ENCODE assay signal across 8 cellular contexts in genomic region chr19:12995596-12996541, GRCh38. TPM values are rescaled to one million over a fixed set of nuclear protein-coding genes. Genes with fewer than 3 reads are reported as not detected.
DNase-seq lines count a peak whose midpoint lies in the region; ATAC-seq, FAIRE-seq and TF ChIP-seq lines count a peak whose summit lies in the region.

No MANE protein-coding gene starts in this region.

- TF ChIP-seq CTCF in BJ (IDR thresholded peaks at IDR 0.05; ENCODE audit: insufficient read depth, low read depth, low read length) (no peak), HL-60 (IDR thresholded peaks at IDR 0.05; ENCODE audit: insufficient read depth, low read length) (no peak), K562 (IDR thresholded peaks at IDR 0.05 in 2 of 3, conservative IDR thresholded peaks at IDR 0.05 in 1 of 3; ENCODE audit: insufficient read depth in 2 of 3, low read depth in 1 of 3, low read length in 3 of 3) (0 out of 6 replicates have a peak, but pooled peaks of 1 of the 3 experiments have one; percentile 4)

- in situ Hi-C loops in K562 (cut with MboI): no loop called here

- no peak for TF ChIP-seq RAD21 in K562 (CRISPR knock-in tag; conservative IDR thresholded peaks at IDR 0.05 in 1 of 2, IDR thresholded peaks at IDR 0.05 in 1 of 2)

- peaks cover 5 to 42% of the 10 kb centered on the region in 2 experiments; a peak in 4 of 5 replicates for H3K4me1 ChIP-seq in K562 (replicated peaks in 1 of 2; ENCODE audit: control insufficient read depth in 2 of 2, insufficient read depth in 2 of 2, low read length in 2 of 2)

- peak overlapping the region; percentile 76 to 99 for H3K9ac ChIP-seq in K562 (ENCODE audit: insufficient read depth in 1 of 2, low read depth in 2 of 2, low read length in 2 of 2)

- DNase-seq in BJ (ENCODE audit: low read depth) (no peak), HL-60 (ENCODE audit: low read depth in 1 of 2, low spot score in 1 of 2) (peak in 1 of 2 experiments; percentile 45), K562 (ENCODE audit: extremely low read depth in 1 of 4, low spot score in 3 of 4) (peak; percentile 41 to 92 (median 86)), substantia nigra (lab: John Stamatoyannopoulos, UW) (peak in 14 of 49 donors; percentile 25 to 80 (median 45)), NOMO-1 treated with DMSO at 0.1 percent for 48 hours (lab: John Stamatoyannopoulos, UW; ENCODE audit: unreplicated experiment) (no peak), NCI-H1092 treated with DMSO at 0.1 percent for 48 hours (lab: John Stamatoyannopoulos, UW) (no peak)

- no peaks in the 10 kb centered on the region for H3K9me3 ChIP-seq in K562 (replicated peaks; ENCODE audit: control insufficient read depth, insufficient read depth, low read depth, low read length)

- peak overlapping the region; percentile 88 for H2AFZ ChIP-seq in K562 (ENCODE audit: low read depth, low read length)

- TF ChIP-seq POLR2A in K562 (conservative IDR thresholded peaks at IDR 0.05): no peak

- WGBS in K562 (ENCODE audit: insufficient coverage, low coverage, missing lambda C conversion rate): under 1% methylated on average over 48 of the region's 138 CpGs

- BruUV-seq in K562 (replicated peaks; lab: Mats Ljungman, UMichigan): no TSS peak

- H4K20me1 ChIP-seq in K562 (replicated peaks; ENCODE audit: control insufficient read depth, insufficient read depth, low read length): no peaks in the 10 kb centered on the region; the same call in 1 of the 2 replicates

- peaks cover 9% of the 10 kb centered on the region for H3K36me3 ChIP-seq in BJ (ENCODE audit: control insufficient read depth, insufficient read depth, low read length)
- peaks cover 13% of the 10 kb centered on the region; the same call in 1 of the 3 replicates for H3K36me3 ChIP-seq in K562 (ENCODE audit: control insufficient read depth, insufficient read depth, low read length)

- CTCF ChIA-PET in BJ (lab: Yijun Ruan, JAX) (interaction anchor here (0.6 to 2.9 kb wide), 6 partner anchors 19 to 98 kb away, joined by 3 to 10 read pairs (median 4); no protein-coding TSS in a partner anchor), K562 (lab: Yijun Ruan, JAX; ENCODE audit: low intra/inter-chr PET ratio) (no interaction called here)

- POLR2A ChIA-PET in BJ (lab: Charles Lee) (no interaction called here), K562 (lab: Yijun Ruan, JAX) (interaction anchor here (0.6 to 1.6 kb wide), 3 partner anchors 11 to 105 kb away, joined by 3 read pairs; partner anchors contain the start of gene GCDH)

- TF ChIP-seq EP300 in K562 (IDR thresholded peaks at IDR 0.05; ENCODE audit: low read length): no peak

- peak overlapping the region; percentile 79 for H3K4me3 ChIP-seq in BJ (ENCODE audit: low read depth, low read length)
- peak overlapping the region; percentile 42 for H3K4me3 ChIP-seq in HL-60 (replicated peaks; ENCODE audit: insufficient read depth, low read length)
- peak overlapping the region; percentile 64 for H3K4me3 ChIP-seq in K562

- peak; percentile 50 for ATAC-seq in K562
- no peak for ATAC-seq in GM21529 (IDR thresholded peaks at IDR 0.05; ENCODE audit: unreplicated experiment)

- FAIRE-seq in K562 (lab: Jason Lieb, UNC): peak; percentile 37

- H3K9me1 ChIP-seq in K562 (ENCODE audit: control insufficient read depth, insufficient read depth, low read length): no peaks in the 10 kb centered on the region

- H3K79me2 ChIP-seq in K562 (ENCODE audit: control insufficient read depth, insufficient read depth, low read length): peaks cover 41% of the 10 kb centered on the region

- intact Hi-C loops in K562 (cut with micrococcal nuclease): no loop called here

- no peak overlapping the region for H3K27ac ChIP-seq in HL-60 (replicated peaks)
- H3K27ac ChIP-seq in K562 (ENCODE audit: extremely low read depth, low read depth, low read length): peak overlapping the region; percentile 76
- peak overlapping the region; percentile 84 for H3K27ac ChIP-seq in layer of hippocampus (ENCODE audit: low read depth, low read length)
- H3K27ac ChIP-seq in substantia nigra (ENCODE audit: low read depth, low read length, poor library complexity, severe bottlenecking): peak overlapping the region; percentile 86

- peak overlapping the region; percentile 85 for H3K4me2 ChIP-seq in K562 (ENCODE audit: insufficient read depth, low read length)

- no peaks in the 10 kb centered on the region for H3K27me3 ChIP-seq in BJ (ENCODE audit: control insufficient read depth, insufficient read depth, low read length)
- no peaks in the 10 kb centered on the region for H3K27me3 ChIP-seq in HL-60 (ENCODE audit: insufficient read depth, poor library complexity, severe bottlenecking)
- H3K27me3 ChIP-seq in K562 (ENCODE audit: control insufficient read depth in 2 of 2, insufficient read depth in 2 of 2, low read length in 2 of 2): no peaks in the 10 kb centered on the region; a peak in 1 of 5 replicates
- H3K27me3 ChIP-seq in layer of hippocampus (ENCODE audit: control insufficient read depth, insufficient read depth, low read length): no peaks in the 10 kb centered on the region

RNA-seq across cellular contexts. Expression of gene NFIX, which starts 0.6 kb away (rescaled TPM):
- polyA plus RNA-seq in BJ (2011; rRNA removed): 12.8 and 29.4 TPM in 2 replicates
- 20.1 and 44.5 TPM in 2 replicates for polyA minus RNA-seq in BJ (2011; rRNA and poly(A)+ RNA removed)
- 18.3 and 47.5 TPM in 2 replicates for total RNA-seq in K562 (2011; cell fraction: chromatin; rRNA removed; ENCODE audit: low replicate concordance)
- total RNA-seq in K562 (2011; cell fraction: nucleolus; rRNA removed): 13.6 and 14.8 TPM in 2 replicates
- total RNA-seq in K562 (2011; cell fraction: nucleoplasm; rRNA removed): 10.4 and 11.4 TPM in 2 replicates
- 5.4 and 7.7 TPM in 2 replicates for total RNA-seq in K562 (2014; rRNA removed)
- 2.3 and 6.4 TPM in 2 replicates for total RNA-seq in K562 (2014; rRNA removed; fragmentation: Illumina TruSeq; extraction: Trizol)
- total RNA-seq in K562 (2015; rRNA removed; fragmentation: Illumina TruSeq; extraction: Trizol): 3.1 and 3.8 TPM in 2 replicates
- 23.1 and 26.8 TPM in 2 replicates for total RNA-seq in K562 (2021)
- polyA plus RNA-seq in K562 (2011; rRNA removed): 2.9 and 5.6 TPM in 2 replicates
- 3.2 and 3.6 TPM in 2 replicates for polyA plus RNA-seq in K562 (2011; cell fraction: cytosol; rRNA removed)
- polyA plus RNA-seq in K562 (2011; cell fraction: nucleus; rRNA removed): 10.1 and 10.4 TPM in 2 replicates
- 8.7 and 9.6 TPM in 2 replicates for polyA plus RNA-seq in K562 (2012)
- 7.7 and 9.2 TPM in 2 replicates for polyA plus RNA-seq in K562 (2014; fragmentation: Illumina TruSeq; extraction: Trizol)
- polyA plus RNA-seq in K562 (2014; fragmentation: Nextera tagmentation; extraction: Ambion mirVana): under 1 TPM; 0.28 to 0.34 TPM
- polyA plus RNA-seq in K562 (2014; rRNA removed): 6.8 and 7.2 TPM in 2 replicates
- polyA minus RNA-seq in K562 (2011; rRNA and poly(A)+ RNA removed): 2.8 and 3.1 TPM in 2 replicates
- 7.3 and 7.8 TPM in 2 replicates for polyA minus RNA-seq in K562 (2011; cell fraction: cytosol; rRNA and poly(A)+ RNA removed)
- 5.7 and 7.9 TPM in 2 replicates for polyA minus RNA-seq in K562 (2011; cell fraction: nucleus; rRNA and poly(A)+ RNA removed)

RNA-seq across cellular contexts. Expression of gene DAND5, which starts 26.5 kb away (rescaled TPM):
- polyA plus RNA-seq in BJ (2011; rRNA removed): not detected in 2 replicates
- polyA minus RNA-seq in BJ (2011; rRNA and poly(A)+ RNA removed): 0.15 TPM in 1 of 2 replicates, not detected in the other
- 2.2 and 4.9 TPM in 2 replicates for total RNA-seq in K562 (2011; cell fraction: chromatin; rRNA removed; ENCODE audit: low replicate concordance)
- 2.3 and 2.4 TPM in 2 replicates for total RNA-seq in K562 (2011; cell fraction: nucleolus; rRNA removed)
- 2.3 and 3.3 TPM in 2 replicates for total RNA-seq in K562 (2011; cell fraction: nucleoplasm; rRNA removed)
- total RNA-seq in K562 (2014; rRNA removed): 0.27 and 0.82 TPM in 2 replicates
- total RNA-seq in K562 (2014; rRNA removed; fragmentation: Illumina TruSeq; extraction: Trizol): 0.38 and 0.40 TPM in 2 replicates
- total RNA-seq in K562 (2015; rRNA removed; fragmentation: Illumina TruSeq; extraction: Trizol): 0.22 and 0.23 TPM in 2 replicates
- 0.74 and 0.78 TPM in 2 replicates for total RNA-seq in K562 (2021)
- 0.60 and 0.89 TPM in 2 replicates for polyA plus RNA-seq in K562 (2011; rRNA removed)
- 0.71 and 0.72 TPM in 2 replicates for polyA plus RNA-seq in K562 (2011; cell fraction: cytosol; rRNA removed)
- 1.9 and 3.0 TPM in 2 replicates for polyA plus RNA-seq in K562 (2011; cell fraction: nucleus; rRNA removed)
- 0.43 and 0.97 TPM in 2 replicates for polyA plus RNA-seq in K562 (2012)
- 0.71 and 0.83 TPM in 2 replicates for polyA plus RNA-seq in K562 (2014; fragmentation: Illumina TruSeq; extraction: Trizol)
- polyA plus RNA-seq in K562 (2014; fragmentation: Nextera tagmentation; extraction: Ambion mirVana): under 1 TPM; 0.42 to 0.63 TPM
- 0.50 and 0.66 TPM in 2 replicates for polyA plus RNA-seq in K562 (2014; rRNA removed)
- polyA minus RNA-seq in K562 (2011; rRNA and poly(A)+ RNA removed): 0.18 and 0.28 TPM in 2 replicates
- polyA minus RNA-seq in K562 (2011; cell fraction: cytosol; rRNA and poly(A)+ RNA removed): 0.48 TPM in 1 of 2 replicates, not detected in the other
- 0.33 TPM in 1 of 2 replicates, not detected in the other for polyA minus RNA-seq in K562 (2011; cell fraction: nucleus; rRNA and poly(A)+ RNA removed)

RNA-seq across cellular contexts. Expression of gene GADD45GIP1, which starts 38.8 kb away (rescaled TPM):
- polyA plus RNA-seq in BJ (2011; rRNA removed): 45.0 and 45.5 TPM in 2 replicates
- 4.6 and 6.2 TPM in 2 replicates for polyA minus RNA-seq in BJ (2011; rRNA and poly(A)+ RNA removed)
- total RNA-seq in K562 (2011; cell fraction: chromatin; rRNA removed; ENCODE audit: low replicate concordance): 2.1 and 5.5 TPM in 2 replicates
- 10.1 and 11.0 TPM in 2 replicates for total RNA-seq in K562 (2011; cell fraction: nucleolus; rRNA removed)
- total RNA-seq in K562 (2011; cell fraction: nucleoplasm; rRNA removed): 7.2 TPM in 2 replicates
- total RNA-seq in K562 (2014; rRNA removed): 143 and 161 TPM in 2 replicates
- 9.1 and 12.9 TPM in 2 replicates for total RNA-seq in K562 (2014; rRNA removed; fragmentation: Illumina TruSeq; extraction: Trizol)
- total RNA-seq in K562 (2015; rRNA removed; fragmentation: Illumina TruSeq; extraction: Trizol): 39.5 and 40.1 TPM in 2 replicates
- 47.3 and 48.8 TPM in 2 replicates for total RNA-seq in K562 (2021)
- 29.2 and 30.4 TPM in 2 replicates for polyA plus RNA-seq in K562 (2011; rRNA removed)
- polyA plus RNA-seq in K562 (2011; cell fraction: cytosol; rRNA removed): 29.3 and 72.0 TPM in 2 replicates
- polyA plus RNA-seq in K562 (2011; cell fraction: nucleus; rRNA removed): 15.3 and 17.2 TPM in 2 replicates
- 35.2 and 43.7 TPM in 2 replicates for polyA plus RNA-seq in K562 (2012)
- polyA plus RNA-seq in K562 (2014; fragmentation: Illumina TruSeq; extraction: Trizol): 11.5 and 20.3 TPM in 2 replicates
- polyA plus RNA-seq in K562 (2014; fragmentation: Nextera tagmentation; extraction: Ambion mirVana): 1 to 10 TPM; 5.1 to 6.8 TPM
- 114 and 122 TPM in 2 replicates for polyA plus RNA-seq in K562 (2014; rRNA removed)
- polyA minus RNA-seq in K562 (2011; rRNA and poly(A)+ RNA removed): 4.2 and 6.1 TPM in 2 replicates
- 9.9 and 13.6 TPM in 2 replicates for polyA minus RNA-seq in K562 (2011; cell fraction: cytosol; rRNA and poly(A)+ RNA removed)
- 4.6 and 5.3 TPM in 2 replicates for polyA minus RNA-seq in K562 (2011; cell fraction: nucleus; rRNA and poly(A)+ RNA removed)

RNA-seq across cellular contexts. Expression of gene RAD23A, which starts 50.2 kb away (rescaled TPM):
- polyA plus RNA-seq in BJ (2011; rRNA removed) (49.2 and 75.1 TPM in 2 replicates), K562 (2011; rRNA removed) (44.1 and 61.2 TPM in 2 replicates), K562 (2014; fragmentation: Illumina TruSeq; extraction: Trizol) (179 and 212 TPM in 2 replicates), K562 (2014; fragmentation: Nextera tagmentation; extraction: Ambion mirVana) (10 to 100 TPM in 1 of 2 experiments, 1 to 10 TPM in 1; 9.5 to 40.4 TPM), K562 (2014; rRNA removed) (101 and 127 TPM in 2 replicates)
- 55.8 and 63.1 TPM in 2 replicates for polyA minus RNA-seq in BJ (2011; rRNA and poly(A)+ RNA removed)
- 62.5 and 156 TPM in 2 replicates for total RNA-seq in K562 (2011; cell fraction: chromatin; rRNA removed; ENCODE audit: low replicate concordance)
- 117 and 120 TPM in 2 replicates for total RNA-seq in K562 (2011; cell fraction: nucleolus; rRNA removed)
- total RNA-seq in K562 (2011; cell fraction: nucleoplasm; rRNA removed): 89.2 and 96.1 TPM in 2 replicates
- total RNA-seq in K562 (2014; rRNA removed) (181 and 279 TPM in 2 replicates), K562 (2014; rRNA removed; fragmentation: Illumina TruSeq; extraction: Trizol) (47.8 and 56.5 TPM in 2 replicates), K562 (2015; rRNA removed; fragmentation: Illumina TruSeq; extraction: Trizol) (102 and 103 TPM in 2 replicates), K562 (2021) (143 and 155 TPM in 2 replicates)
- 93.6 and 155 TPM in 2 replicates for polyA plus RNA-seq in K562 (2011; cell fraction: cytosol; rRNA removed)
- polyA plus RNA-seq in K562 (2011; cell fraction: nucleus; rRNA removed): 108 and 152 TPM in 2 replicates
- polyA plus RNA-seq in K562 (2012): 184 and 224 TPM in 2 replicates
- polyA minus RNA-seq in K562 (2011; rRNA and poly(A)+ RNA removed): 33.9 and 34.4 TPM in 2 replicates
- 98.0 and 181 TPM in 2 replicates for polyA minus RNA-seq in K562 (2011; cell fraction: cytosol; rRNA and poly(A)+ RNA removed)
- 31.2 and 37.4 TPM in 2 replicates for polyA minus RNA-seq in K562 (2011; cell fraction: nucleus; rRNA and poly(A)+ RNA removed)

RNA-seq across cellular contexts. Expression of gene CALR, which starts 57.5 kb away (rescaled TPM):
- polyA plus RNA-seq in BJ (2011; rRNA removed) (1,647 and 1,829 TPM in 2 replicates), K562 (2011; rRNA removed) (628 and 644 TPM in 2 replicates), K562 (2014; fragmentation: Illumina TruSeq; extraction: Trizol) (643 and 731 TPM in 2 replicates), K562 (2014; fragmentation: Nextera tagmentation; extraction: Ambion mirVana) (100 to 1,000 TPM; 126 to 147 TPM), K562 (2014; rRNA removed) (642 and 658 TPM in 2 replicates)
- 1,087 and 1,794 TPM in 2 replicates for polyA minus RNA-seq in BJ (2011; rRNA and poly(A)+ RNA removed)
- 1,154 and 1,519 TPM in 2 replicates for total RNA-seq in K562 (2011; cell fraction: chromatin; rRNA removed; ENCODE audit: low replicate concordance)
- 2,017 and 2,086 TPM in 2 replicates for total RNA-seq in K562 (2011; cell fraction: nucleolus; rRNA removed)
- 1,334 and 1,801 TPM in 2 replicates for total RNA-seq in K562 (2011; cell fraction: nucleoplasm; rRNA removed)
- total RNA-seq in K562 (2014; rRNA removed) (673 and 912 TPM in 2 replicates), K562 (2014; rRNA removed; fragmentation: Illumina TruSeq; extraction: Trizol) (473 and 509 TPM in 2 replicates), K562 (2015; rRNA removed; fragmentation: Illumina TruSeq; extraction: Trizol) (794 and 811 TPM in 2 replicates), K562 (2021) (730 and 790 TPM in 2 replicates)
- 488 and 529 TPM in 2 replicates for polyA plus RNA-seq in K562 (2011; cell fraction: cytosol; rRNA removed)
- polyA plus RNA-seq in K562 (2011; cell fraction: nucleus; rRNA removed): 369 and 585 TPM in 2 replicates
- 684 and 846 TPM in 2 replicates for polyA plus RNA-seq in K562 (2012)
- polyA minus RNA-seq in K562 (2011; rRNA and poly(A)+ RNA removed): 673 and 889 TPM in 2 replicates
- polyA minus RNA-seq in K562 (2011; cell fraction: cytosol; rRNA and poly(A)+ RNA removed): 377 and 404 TPM in 2 replicates
- polyA minus RNA-seq in K562 (2011; cell fraction: nucleus; rRNA and poly(A)+ RNA removed): 138 and 244 TPM in 2 replicates

Comparison
In these comparisons a context has a peak if more than half of its experiments do, and no peak if none do; other contexts are left out.
1. DNase-seq: peak in K562 (4 of 4); none in BJ (single experiment), NOMO-1 treated with DMSO at 0.1 percent for 48 hours (single experiment) and NCI-H1092 treated with DMSO at 0.1 percent for 48 hours (single experiment).
2. Peak in every context shown above with its lines, with median percentiles within 50 percentile points of each other: H3K4me3 ChIP-seq.